Comparison of ENCODE assay signal across 8 cellular contexts in genomic region chr12:123237646-123238329, GRCh38. TPM values are rescaled to one million over a fixed set of nuclear protein-coding genes. Genes with fewer than 3 reads are reported as not detected.
A peak's percentile ranks its signal among the peaks of the same experiment; 100 is the strongest.
DNase-seq lines count a peak whose midpoint lies in the region; ATAC-seq, FAIRE-seq and TF ChIP-seq lines count a peak whose summit lies in the region.

No MANE protein-coding gene starts in this region.

- no peak overlapping the region for H3K4me2 ChIP-seq in neural cell (ENCODE audit: low read length)

- no peaks in the 10 kb centered on the region for H3K9me2 ChIP-seq in neural cell (ENCODE audit: insufficient read depth, low read length)

- H3K36me3 ChIP-seq in neural cell (ENCODE audit: insufficient read depth, low read length) = no peaks in the 10 kb centered on the region
- H3K36me3 ChIP-seq in stomach = peaks cover 0 to 20% (median 12%) of the 10 kb centered on the region in 4 donors

- no peak for ATAC-seq in GM21717 (IDR thresholded peaks at IDR 0.05; ENCODE audit: unreplicated experiment)

- DNase-seq in AG08395 (ENCODE audit: low spot score) (peak; percentile 58), GM18507 (ENCODE audit: extremely low spot score, insufficient read length, low read depth) (no peak), NCI-H774 (lab: John Stamatoyannopoulos, UW) (peak; percentile 33), erythroblast (lab: John Stamatoyannopoulos, UW) (peak; percentile 65 to 80), stomach (peak; percentile 69)
- DNase-seq in activated CD8-positive, alpha-beta memory T cell treated with anti-CD3 and anti-CD28 coated beads, Interleukin-2, amount 50 U/mL, for 4 hours = peak; percentile 78

- TF ChIP-seq EP300 in neural cell (conservative IDR thresholded peaks at IDR 0.05; ENCODE audit: poor library complexity, severe bottlenecking) (no peak), stomach (IDR thresholded peaks at IDR 0.05) (no peak)

- H3F3A ChIP-seq in neural cell (ENCODE audit: insufficient read depth, low read length, poor library complexity, severe bottlenecking) = no peaks in the 10 kb centered on the region

- peaks cover 20% of the 10 kb centered on the region for H3K79me2 ChIP-seq in neural cell (replicated peaks; ENCODE audit: insufficient read depth, low read length)

- H3K4me3 ChIP-seq in neural cell (ENCODE audit: low read length) (no peak overlapping the region), stomach (no peak overlapping the region)

- 46 to 51% (median 48%) methylated on average over 6 of the region's 6 CpGs for WGBS in stomach, 5 donors

- intact Hi-C loops in stomach (cut with DNase I; ENCODE audit: low total_unique reads) = loop anchor here (10.0 kb wide), 2 partner anchors 203 to 253 kb away; partner anchors contain the start of gene ARL6IP4

- H2AFZ ChIP-seq in neural cell (ENCODE audit: low read depth, low read length) = no peak overlapping the region

- peak; percentile 75 for FAIRE-seq in GM18507 (lab: Jason Lieb, UNC)

- no peaks in the 10 kb centered on the region for H3K27me3 ChIP-seq in neural cell (ENCODE audit: insufficient read depth, low read depth, low read length)
- H3K27me3 ChIP-seq in stomach = no peaks in the 10 kb centered on the region

- H3K4me1 ChIP-seq in stomach = peaks cover 28 to 74% (median 56%) of the 10 kb centered on the region in 4 donors

- H3K27ac ChIP-seq in neural cell (ENCODE audit: low read length) (no peak overlapping the region), stomach (peak overlapping the region in 3 of 5 donors; percentile 32 to 57 (median 46))

- no peaks in the 10 kb centered on the region for H4K20me1 ChIP-seq in neural cell (ENCODE audit: insufficient read depth)

- no peak overlapping the region for H3K9ac ChIP-seq in neural cell (ENCODE audit: low read length)

- TF ChIP-seq CTCF in neural cell (IDR thresholded peaks at IDR 0.05; ENCODE audit: poor library complexity, severe bottlenecking) (peak; percentile 80), stomach (IDR thresholded peaks at IDR 0.05) (peak in 5 of 7 experiments; percentile 40 to 81 (median 66))

- peak; percentile 81 for TF ChIP-seq RAD21 in neural cell (conservative IDR thresholded peaks at IDR 0.05)

- no peak for TF ChIP-seq POLR2A in erythroblast (IDR thresholded peaks at IDR 0.05; ENCODE audit: low read length)
- TF ChIP-seq POLR2A in stomach (IDR thresholded peaks at IDR 0.05) = no peak

- H3K9me3 ChIP-seq in neural cell (ENCODE audit: low read length) (no peaks in the 10 kb centered on the region), stomach (no peaks in the 10 kb centered on the region)

TF ChIP-seq in neural cell, 6 proteins besides CTCF, POLR2A, EP300 and RAD21:
- TF ChIP-seq REST (IDR thresholded peaks at IDR 0.05; ENCODE audit: borderline replicate concordance) = no peak
- peak; percentile 75 for TF ChIP-seq SMC3 (conservative IDR thresholded peaks at IDR 0.05; ENCODE audit: poor library complexity)
- no peak for TF ChIP-seq MXI1 (conservative IDR thresholded peaks at IDR 0.05; ENCODE audit: poor library complexity, severe bottlenecking)

RNA-seq across cellular contexts. Expression of gene MTRFR, which starts 4.6 kb away (rescaled TPM):
- 24.1 and 30.0 TPM in 2 replicates for polyA plus RNA-seq in neural cell
- polyA minus RNA-seq in neural cell = 15.1 and 22.2 TPM in 2 replicates
- total RNA-seq in stomach = 10 to 100 TPM in 2 of 5 donors, 1 to 10 TPM in 2, not detected in 1; 3.1 to 20.0 (median 9.9) TPM
- 10 to 100 TPM in 1 of 3 donors, 1 to 10 TPM in 2; 7.6 to 13.7 (median 9.5) TPM for polyA plus RNA-seq in stomach

RNA-seq across cellular contexts. Expression of gene MPHOSPH9, which starts 4.8 kb away (rescaled TPM):
- 59.1 and 66.8 TPM in 2 replicates for polyA plus RNA-seq in neural cell
- 139 and 155 TPM in 2 replicates for polyA minus RNA-seq in neural cell
- total RNA-seq in stomach = 100 to 1,000 TPM in 2 of 5 donors, 10 to 100 TPM in 3; 44.6 to 288 (median 57.3) TPM
- polyA plus RNA-seq in stomach = 1 to 10 TPM; 4.9 to 6.0 (median 5.7) TPM

RNA-seq across cellular contexts. Expression of gene CDK2AP1, which starts 33.9 kb away (rescaled TPM):
- polyA plus RNA-seq in neural cell = 97.6 and 101 TPM in 2 replicates
- polyA minus RNA-seq in neural cell = 41.1 and 55.3 TPM in 2 replicates
- 100 to 1,000 TPM in 2 of 5 donors, 10 to 100 TPM in 3; 38.5 to 227 (median 77.5) TPM for total RNA-seq in stomach
- 100 to 1,000 TPM; 115 to 249 (median 154) TPM for polyA plus RNA-seq in stomach
